ENCODE assay signal across 14 cellular contexts in the genomic region with DNA sequence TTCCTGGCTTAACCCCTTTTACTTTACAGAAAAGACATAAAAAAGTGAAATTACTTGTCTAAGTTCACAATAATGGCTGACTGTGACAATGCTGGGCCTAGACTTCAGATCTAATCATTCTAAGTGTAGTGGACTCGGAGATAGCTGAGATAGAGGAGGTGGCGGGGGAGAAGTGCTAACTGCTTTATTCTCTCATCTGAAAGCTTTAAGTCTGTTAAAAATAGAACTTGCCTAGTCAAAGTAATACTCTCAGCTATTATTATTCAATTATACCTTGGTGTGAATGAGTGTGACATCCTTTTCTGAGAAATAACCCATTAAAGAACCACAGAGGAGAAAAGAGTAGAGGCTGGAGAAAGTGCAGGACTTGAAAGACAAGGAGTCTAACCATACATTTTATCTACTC.
DNase-seq lines count a peak whose midpoint lies in the region; ATAC-seq and TF ChIP-seq lines count a peak whose summit lies in the region.
"Had no signal": no experiment of that assay in that cellular context is flagged by ENCODE, and none has a peak within 500 bp of the region (broad histone marks: within the 10 kb centered on the region; RNA-seq: fewer than 3 reads in every experiment).

No MANE protein-coding gene starts in this region.

- POLR2A ChIA-PET in activated CD8-positive, alpha-beta T cell treated with anti-CD3 and anti-CD28 coated beads for 36 hours (lab: Charles Lee) = interaction anchor here (0.7 to 1.1 kb wide), 3 partner anchors 11 to 454 kb away, joined by 3 to 4 read pairs (median 3); no protein-coding TSS in a partner anchor

- H3K27me3 ChIP-seq in upper lobe of right lung = no peaks in the 10 kb centered on the region
- H3K27me3 ChIP-seq: BLaER1 treated with 17β-estradiol and CSF1 and Interleukin-3, amounts not matched to agents 10 nM and 100 nM had no signal

- H3K27me3 Mint-ChIP-seq in activated CD8-positive, alpha-beta T cell treated with anti-CD3 and anti-CD28 coated beads for 36 hours = no peaks in the 10 kb centered on the region

- TF ChIP-seq CTCF in GM12864 (IDR thresholded peaks at IDR 0.05; ENCODE audit: low read depth, low read length, missing control alignments) = no peak
- no peak for TF ChIP-seq CTCF in activated CD8-positive, alpha-beta T cell treated with anti-CD3 and anti-CD28 coated beads for 36 hours (IDR thresholded peaks at IDR 0.05)
- TF ChIP-seq CTCF in upper lobe of right lung (IDR thresholded peaks at IDR 0.05) = no peak

- no peaks in the 10 kb centered on the region for H3K36me3 ChIP-seq in upper lobe of right lung
- H3K36me3 ChIP-seq: BLaER1 treated with 17β-estradiol and CSF1 and Interleukin-3, amounts not matched to agents 10 nM and 100 nM had no signal

- H3K4me3 ChIP-seq in GM12864 (ENCODE audit: low read depth, low read length) (no peak overlapping the region), upper lobe of right lung (no peak overlapping the region)
- H3K4me3 ChIP-seq: BLaER1 treated with 17β-estradiol and CSF1 and Interleukin-3, amounts not matched to agents 10 nM and 100 nM; smooth muscle cell had no signal

- H3K36me3 Mint-ChIP-seq in activated CD8-positive, alpha-beta T cell treated with anti-CD3 and anti-CD28 coated beads for 36 hours (ENCODE audit: low read depth) = peaks cover 10% of the 10 kb centered on the region

- intact Hi-C loops in activated CD8-positive, alpha-beta T cell treated with anti-CD3 and anti-CD28 coated beads for 36 hours (cut with micrococcal nuclease) = no loop called here
- intact Hi-C loops in upper lobe of right lung (cut with DNase I) = no loop called here

- H3K27ac ChIP-seq in upper lobe of right lung = no peak overlapping the region
- no peak overlapping the region for H3K27ac ChIP-seq in caudate nucleus (ENCODE audit: low read depth, low read length)
- H3K27ac ChIP-seq: BLaER1 treated with 17β-estradiol and CSF1 and Interleukin-3, amounts not matched to agents 10 nM and 100 nM had no signal

- DNase-seq in GM12864 (ENCODE audit: low read depth) (peak; percentile 53), upper lobe of right lung (no peak), caudate nucleus (lab: John Stamatoyannopoulos, UW) (no peak), pons (ENCODE audit: low spot score) (no peak)
- peak; percentile 56 for DNase-seq in activated CD8-positive, alpha-beta T cell treated with anti-CD3 and anti-CD28 coated beads for 36 hours
- DNase-seq: NCI-H2081 treated with DMSO at 0.1 percent for 48 hours; stimulated activated CD8-positive, alpha-beta memory T cell treated with anti-CD3 and anti-CD28 coated beads, Interleukin-4, amount 100 ng/mL, for 48 hours had no signal

- no peaks in the 10 kb centered on the region for H3K9me3 ChIP-seq in upper lobe of right lung

- H3K27ac Mint-ChIP-seq in activated CD8-positive, alpha-beta T cell treated with anti-CD3 and anti-CD28 coated beads for 36 hours = peak overlapping the region; percentile 88
- H3K27ac Mint-ChIP-seq: endodermal cell had no signal

- CTCF ChIA-PET in activated CD8-positive, alpha-beta T cell treated with anti-CD3 and anti-CD28 coated beads for 36 hours (lab: Charles Lee) = interaction anchor here (0.8 to 2.6 kb wide), 4 partner anchors 11 to 676 kb away, joined by 3 to 9 read pairs (median 4); a partner anchor contains a TSS

- no peaks in the 10 kb centered on the region for H3K4me1 ChIP-seq in upper lobe of right lung

- H3K4me1 Mint-ChIP-seq in activated CD8-positive, alpha-beta T cell treated with anti-CD3 and anti-CD28 coated beads for 36 hours (ENCODE audit: low read depth) = peaks cover 40% of the 10 kb centered on the region

- ATAC-seq in GM18861 (IDR thresholded peaks at IDR 0.05; ENCODE audit: unreplicated experiment) (peak; percentile 51), HG02759 (IDR thresholded peaks at IDR 0.05; ENCODE audit: unreplicated experiment) (peak; percentile 61), upper lobe of right lung (no peak), HG03097 (IDR thresholded peaks at IDR 0.05; ENCODE audit: low FRiP score, unreplicated experiment) (no peak)
- peak; percentile 44 for ATAC-seq in activated CD8-positive, alpha-beta T cell treated with anti-CD3 and anti-CD28 coated beads for 36 hours
- ATAC-seq: left lobe of liver had no signal

- H3K4me3 Mint-ChIP-seq in activated CD8-positive, alpha-beta T cell treated with anti-CD3 and anti-CD28 coated beads for 36 hours = peak overlapping the region; percentile 14
- H3K4me3 Mint-ChIP-seq: endodermal cell had no signal

- H3K9me3 Mint-ChIP-seq in activated CD8-positive, alpha-beta T cell treated with anti-CD3 and anti-CD28 coated beads for 36 hours = peaks cover 21% of the 10 kb centered on the region

Comparison
In these comparisons a context has a peak if more than half of its experiments do, and no peak if none do; other contexts are left out.
1. DNase-seq: peak in GM12864 (single experiment) and activated CD8-positive, alpha-beta T cell treated with anti-CD3 and anti-CD28 coated beads for 36 hours (single experiment); none in upper lobe of right lung (single experiment), caudate nucleus (0 of 61) and pons (single experiment).
2. ATAC-seq: peak in GM18861 (single experiment), HG02759 (single experiment) and activated CD8-positive, alpha-beta T cell treated with anti-CD3 and anti-CD28 coated beads for 36 hours (single experiment); none in upper lobe of right lung (single experiment) and HG03097 (single experiment).